ENCODE assay signal across 8 cellular contexts in genomic region chr15:85618956-85619491, GRCh38.
DNase-seq lines count a peak whose midpoint lies in the region; ATAC-seq and TF ChIP-seq lines count a peak whose summit lies in the region.

No MANE protein-coding gene starts in this region.

- H3K27me3 ChIP-seq in kidney epithelial cell (ENCODE audit: control insufficient read depth, insufficient read depth, low read length), result no peaks in the 10 kb centered on the region

- peak; percentile 70 for ATAC-seq in HG02678 (IDR thresholded peaks at IDR 0.05; ENCODE audit: unreplicated experiment)

- no peaks in the 10 kb centered on the region for H3K27me3 Mint-ChIP-seq in progenitor cell of endocrine pancreas

- H3K36me3 Mint-ChIP-seq in progenitor cell of endocrine pancreas (ENCODE audit: insufficient read depth), result no peaks in the 10 kb centered on the region

- TF ChIP-seq CTCF in kidney epithelial cell (IDR thresholded peaks at IDR 0.05; ENCODE audit: insufficient read depth, low read length, poor library complexity, severe bottlenecking) (no peak), progenitor cell of endocrine pancreas (IDR thresholded peaks at IDR 0.05; ENCODE audit: unreplicated experiment) (no peak)

- H3K36me3 ChIP-seq in kidney epithelial cell (ENCODE audit: control insufficient read depth, insufficient read depth, low read length), result no peaks in the 10 kb centered on the region

- DNase-seq in EH (ENCODE audit: low read depth), result peak; percentile 96
- DNase-seq in T-helper 9 cell, result peak; percentile 38
- DNase-seq in brain pericyte (ENCODE audit: low read depth, low spot score), result peak; percentile 91
- DNase-seq in kidney epithelial cell (ENCODE audit: low read depth), result peak; percentile 91
- peak; percentile 51 to 61 (median 60) for DNase-seq in stimulated activated CD4-positive, alpha-beta T cell treated with anti-CD3 and anti-CD28 coated beads, Interleukin-12 subunit alpha, Interleukin-12 subunit beta, amount 100 ng/mL, for 48 hours (ENCODE audit: low read depth in 2 of 3, low spot score in 1 of 3)
- no peak for DNase-seq in progenitor cell of endocrine pancreas (ENCODE audit: low spot score, unreplicated experiment)
- no peak for DNase-seq in DMS114 treated with DMSO at 0.1 percent for 48 hours (lab: John Stamatoyannopoulos, UW; ENCODE audit: unreplicated experiment)

- peak overlapping the region; percentile 13 for H3K4me3 ChIP-seq in kidney epithelial cell (ENCODE audit: low read depth, low read length)

- no peak overlapping the region for H3K4me3 Mint-ChIP-seq in progenitor cell of endocrine pancreas (ENCODE audit: low read depth)

- H3K4me1 Mint-ChIP-seq in progenitor cell of endocrine pancreas (ENCODE audit: low read depth), result peaks cover 31% of the 10 kb centered on the region

- no peak overlapping the region for H3K27ac Mint-ChIP-seq in progenitor cell of endocrine pancreas

- no peaks in the 10 kb centered on the region for H3K9me3 Mint-ChIP-seq in progenitor cell of endocrine pancreas (ENCODE audit: low read depth)

Comparison
In these comparisons a context has a peak if more than half of its experiments do, and no peak if none do; other contexts are left out.
1. DNase-seq: peak in EH (single experiment), T-helper 9 cell (single experiment), brain pericyte (single experiment), kidney epithelial cell (single experiment) and stimulated activated CD4-positive, alpha-beta T cell treated with anti-CD3 and anti-CD28 coated beads, Interleukin-12 subunit alpha, Interleukin-12 subunit beta, amount 100 ng/mL, for 48 hours (3 of 3); none in progenitor cell of endocrine pancreas (single experiment) and DMS114 treated with DMSO at 0.1 percent for 48 hours (single experiment).